Comparison of ENCODE assay signal across 16 cellular contexts in genomic region chr7:157666530-157667040, GRCh38.
A peak's percentile ranks its signal among the peaks of the same experiment; 100 is the strongest.
DNase-seq lines count a peak whose midpoint lies in the region; ATAC-seq, FAIRE-seq and TF ChIP-seq lines count a peak whose summit lies in the region.
"Had no signal": no experiment of that assay in that cellular context is flagged by ENCODE, and none has a peak within 500 bp of the region (broad histone marks: within the 10 kb centered on the region; RNA-seq: fewer than 3 reads in every experiment).

No MANE protein-coding gene starts in this region.

- no peak overlapping the region for H3K4me3 ChIP-seq in left ventricle myocardium inferior
- no peak overlapping the region for H3K4me3 ChIP-seq in kidney (ENCODE audit: low read length in 2 of 2)
- H3K4me3 ChIP-seq in spleen: no peak overlapping the region
- H3K4me3 ChIP-seq: A549, GM12878, GM23338 had no signal

- no peak for ATAC-seq in HG03457 (IDR thresholded peaks at IDR 0.05; ENCODE audit: unreplicated experiment)
- ATAC-seq: A549, GM12878, GM23338 had no signal

- H3K27me3 Mint-ChIP-seq in CD14-positive monocyte (ENCODE audit: low read depth in 3 of 3): peaks cover 6 to 11% (median 9%) of the 10 kb centered on the region in 3 donors

- intact Hi-C loops in cardiac septum (cut with DNase I) (no loop called here), left ventricle myocardium inferior (cut with micrococcal nuclease) (no loop called here), CD14-positive monocyte (cut with micrococcal nuclease) (no loop called here), kidney (cut with DNase I) (no loop called here), spleen (cut with DNase I; ENCODE audit: low total_unique reads) (no loop called here)

- no peaks in the 10 kb centered on the region for H3K36me3 Mint-ChIP-seq in CD14-positive monocyte
- H3K36me3 Mint-ChIP-seq: CD4-positive, CD25-positive, alpha-beta regulatory T cell had no signal

- no peaks in the 10 kb centered on the region for H3K9me3 ChIP-seq in left ventricle myocardium inferior (replicated peaks)
- H3K9me3 ChIP-seq in kidney (ENCODE audit: control insufficient read depth in 1 of 2, low read length in 2 of 2): no peaks in the 10 kb centered on the region
- peaks cover 0 to 3% (median 0%) of the 10 kb centered on the region in 8 donors for H3K9me3 ChIP-seq in spleen
- H3K9me3 ChIP-seq: A549, BE2C had no signal

- H3K9me3 Mint-ChIP-seq in CD14-positive monocyte: peaks cover 0 to 7% (median 0%) of the 10 kb centered on the region in 7 donors
- H3K9me3 Mint-ChIP-seq: H9 had no signal

- H3K27ac Mint-ChIP-seq in CD14-positive monocyte: no peak overlapping the region
- H3K27ac Mint-ChIP-seq: CD4-positive, CD25-positive, alpha-beta regulatory T cell; GM23338; H9; IgD-negative memory B cell had no signal

- H3K27ac ChIP-seq in left ventricle myocardium inferior (replicated peaks) (no peak overlapping the region), kidney (ENCODE audit: low read depth in 2 of 2, low read length in 2 of 2) (no peak overlapping the region), spleen (no peak overlapping the region)
- H3K27ac ChIP-seq: A549 had no signal

- no peak overlapping the region for H3K9ac ChIP-seq in kidney (ENCODE audit: low read length in 2 of 2)

- TF ChIP-seq CTCF in left ventricle myocardium inferior (IDR thresholded peaks at IDR 0.05; ENCODE audit: borderline replicate concordance): no peak
- no peak for TF ChIP-seq CTCF in CD14-positive monocyte (IDR thresholded peaks at IDR 0.05)
- TF ChIP-seq CTCF in kidney (IDR thresholded peaks at IDR 0.05; ENCODE audit: borderline replicate concordance, extremely low read depth, insufficient read depth): no peak
- TF ChIP-seq CTCF in spleen (IDR thresholded peaks at IDR 0.05 in 8 of 11, conservative IDR thresholded peaks at IDR 0.05 in 3 of 11): no peak

- H3K4me3 Mint-ChIP-seq in CD14-positive monocyte: no peak overlapping the region
- H3K4me3 Mint-ChIP-seq: GM23338, H9, IgD-negative memory B cell had no signal

- H3K4me1 ChIP-seq in left ventricle myocardium inferior: no peaks in the 10 kb centered on the region
- no peaks in the 10 kb centered on the region for H3K4me1 ChIP-seq in kidney (ENCODE audit: control insufficient read depth in 1 of 2, insufficient read depth in 1 of 2, low read depth in 1 of 2, low read length in 2 of 2)
- peaks cover 0 to 14% (median 2%) of the 10 kb centered on the region in 6 donors for H3K4me1 ChIP-seq in spleen
- H3K4me1 ChIP-seq: A549, BE2C had no signal

- WGBS in spleen, 5 donors: 87 to 98% (median 92%) methylated on average over 9 to 11 of the region's 11 CpGs

- FAIRE-seq in kidney (lab: Jason Lieb, UNC): no peak
- FAIRE-seq: A549, GM12878, GM18507 had no signal

- peak; percentile 35 for DNase-seq in cardiac septum (ENCODE audit: low spot score)
- DNase-seq in left ventricle myocardium inferior: no peak
- DNase-seq in CD14-positive monocyte (ENCODE audit: low spot score): peak; percentile 19
- peak; percentile 37 for DNase-seq in kidney
- DNase-seq in spleen: peak; percentile 59
- DNase-seq in SIG-M5 (lab: John Stamatoyannopoulos, UW): no peak
- DNase-seq: BE2C; CD4-positive, CD25-positive, alpha-beta regulatory T cell; DMS53; H9 had no signal

- peaks cover 8% of the 10 kb centered on the region for H3K4me1 Mint-ChIP-seq in CD14-positive monocyte
- H3K4me1 Mint-ChIP-seq: GM23338, IgD-negative memory B cell had no signal

- H3K27me3 ChIP-seq in left ventricle myocardium inferior (ENCODE audit: low read depth) (peaks cover 79% of the 10 kb centered on the region), spleen (replicated peaks in 1 of 7) (peaks cover 0 to 52% (median 0%) of the 10 kb centered on the region in 7 donors)
- H3K27me3 ChIP-seq: BE2C had no signal

- TF ChIP-seq POLR2A in spleen (IDR thresholded peaks at IDR 0.05): no peak

- no peaks in the 10 kb centered on the region for H3K36me3 ChIP-seq in left ventricle myocardium inferior
- H3K36me3 ChIP-seq in kidney (ENCODE audit: control insufficient read depth in 1 of 2, insufficient read depth in 2 of 2, low read length in 2 of 2): no peaks in the 10 kb centered on the region
- H3K36me3 ChIP-seq in spleen: no peaks in the 10 kb centered on the region
- H3K36me3 ChIP-seq: BE2C had no signal

Comparison
In these comparisons a context has a peak if more than half of its experiments do, and no peak if none do; other contexts are left out.
1. DNase-seq: peak in cardiac septum (single experiment), CD14-positive monocyte (single experiment), kidney (single experiment) and spleen (single experiment); none in left ventricle myocardium inferior (single experiment) and SIG-M5 (single experiment).